In the genomic region with DNA sequence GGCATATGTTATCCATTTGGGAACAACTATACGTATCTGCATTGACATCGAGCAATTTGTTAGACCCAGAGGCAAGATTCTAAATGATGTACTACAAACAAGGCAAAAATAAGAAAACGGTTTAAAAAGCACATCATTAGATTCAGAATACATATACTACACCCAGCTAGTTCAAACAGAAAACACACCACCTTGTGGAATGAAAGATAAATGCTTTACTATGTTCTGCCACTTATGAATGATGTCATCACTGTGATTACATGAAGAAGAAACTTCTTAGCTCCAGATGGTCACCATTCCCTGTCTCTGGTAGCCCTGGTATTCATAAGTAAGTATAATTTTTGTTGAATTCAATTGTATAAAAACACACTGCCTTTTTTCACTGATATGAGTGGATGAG, we compare ENCODE assay signal across 8 cellular contexts. TPM values are rescaled to one million over a fixed set of nuclear protein-coding genes. Genes with fewer than 3 reads are reported as not detected.
A peak's percentile ranks its signal among the peaks of the same experiment; 100 is the strongest.
DNase-seq lines count a peak whose midpoint lies in the region; ATAC-seq, FAIRE-seq and TF ChIP-seq lines count a peak whose summit lies in the region.

No MANE protein-coding gene starts in this region.

- WGBS in esophagus squamous epithelium, 2 donors = 55 to 56% methylated on average over 3 of the region's 3 CpGs

- H3K9me3 ChIP-seq in esophagus squamous epithelium = no peaks in the 10 kb centered on the region

- in situ Hi-C loops in ACHN (cut with HindIII; ENCODE audit: low pct_ligation_motif_present, low pct_unique_long_range_greater_than_20kb, low sequenced_read_pairs) = no loop called here

- ATAC-seq in GM21381 (IDR thresholded peaks at IDR 0.05; ENCODE audit: unreplicated experiment) = no peak
- ATAC-seq in HG02870 (IDR thresholded peaks at IDR 0.05; ENCODE audit: unreplicated experiment) = no peak
- no peak for ATAC-seq in HG03039 (IDR thresholded peaks at IDR 0.05; ENCODE audit: unreplicated experiment)

- DNase-seq in ACHN (peak; percentile 70), GM19239 (ENCODE audit: insufficient read length, low spot score) (no peak), NCI-H69 (lab: John Stamatoyannopoulos, UW) (peak; percentile 86), esophagus squamous epithelium (lab: John Stamatoyannopoulos, UW) (no peak), activated T-cell treated with anti-CD3 and anti-CD28 coated beads for 4 hours (no peak)

- FAIRE-seq in GM19239 (lab: Jason Lieb, UNC) = peak; percentile 66

- TF ChIP-seq POLR2A in esophagus squamous epithelium (IDR thresholded peaks at IDR 0.05) = no peak

- peak in 4 of 6 experiments; percentile 9 to 56 (median 22) for TF ChIP-seq CTCF in esophagus squamous epithelium (IDR thresholded peaks at IDR 0.05)

- no peak overlapping the region for H3K4me3 ChIP-seq in esophagus squamous epithelium

- H3K27ac ChIP-seq in esophagus squamous epithelium = no peak overlapping the region

- peaks cover 0 to 8% (median 0%) of the 10 kb centered on the region in 3 donors for H3K4me1 ChIP-seq in esophagus squamous epithelium

- H3K27me3 ChIP-seq in esophagus squamous epithelium = peaks cover 0 to 58% (median 0%) of the 10 kb centered on the region in 4 donors

- no peaks in the 10 kb centered on the region for H3K36me3 ChIP-seq in esophagus squamous epithelium

- intact Hi-C loops in esophagus squamous epithelium (cut with DNase I) = no loop called here

RNA-seq across cellular contexts. Expression of gene NACA2, which starts 7.8 kb away (rescaled TPM):
- not detected for total RNA-seq in esophagus squamous epithelium

Comparison
In these comparisons a context has a peak if more than half of its experiments do, and no peak if none do; other contexts are left out.
1. DNase-seq: peak in ACHN (single experiment) and NCI-H69 (single experiment); none in GM19239 (single experiment), esophagus squamous epithelium (single experiment) and activated T-cell treated with anti-CD3 and anti-CD28 coated beads for 4 hours (single experiment).